ENCODE assay signal across 8 cellular contexts in genomic region chr15:63833246-63833696, GRCh38. TPM values are rescaled to one million over a fixed set of nuclear protein-coding genes. Genes with fewer than 3 reads are reported as not detected.
DNase-seq lines count a peak whose midpoint lies in the region; ATAC-seq and TF ChIP-seq lines count a peak whose summit lies in the region.

No MANE protein-coding gene starts in this region.

- H3K36me3 ChIP-seq in SK-N-MC (ENCODE audit: insufficient read depth, low read length) (no peaks in the 10 kb centered on the region), iPS-15b (ENCODE audit: control insufficient read depth, insufficient read depth, low read length) (peaks cover 2% of the 10 kb centered on the region), smooth muscle cell (ENCODE audit: low read depth) (no peaks in the 10 kb centered on the region)

- peaks cover 6% of the 10 kb centered on the region for H3K27me3 ChIP-seq in iPS-15b (ENCODE audit: control insufficient read depth, insufficient read depth, low read length)
- no peaks in the 10 kb centered on the region for H3K27me3 ChIP-seq in smooth muscle cell (ENCODE audit: low read depth)

- H3K9me3 ChIP-seq in SK-N-MC (ENCODE audit: low read depth, low read length) (no peaks in the 10 kb centered on the region), iPS-15b (ENCODE audit: control insufficient read depth, insufficient read depth, low read length) (no peaks in the 10 kb centered on the region), smooth muscle cell (replicated peaks; ENCODE audit: low read depth) (no peaks in the 10 kb centered on the region)

- in situ Hi-C loops in astrocyte of the cerebellum (cut with HindIII; ENCODE audit: low sequenced_read_pairs) = no loop called here

- H3K4me2 ChIP-seq in smooth muscle cell = peak overlapping the region; percentile 91

- H4K20me1 ChIP-seq in smooth muscle cell (ENCODE audit: low read depth) = peaks cover 48% of the 10 kb centered on the region

- H3K9ac ChIP-seq in SK-N-MC (ENCODE audit: insufficient read length) = peak overlapping the region; percentile 95
- H3K9ac ChIP-seq in iPS-15b (ENCODE audit: low read depth, low read length) = no peak overlapping the region
- H3K9ac ChIP-seq in smooth muscle cell (ENCODE audit: low read depth) = peak overlapping the region; percentile 94

- peaks cover 48% of the 10 kb centered on the region for H3K79me2 ChIP-seq in smooth muscle cell (ENCODE audit: low read depth)

- H3K4me3 ChIP-seq in SK-N-MC (peak overlapping the region; percentile 91), astrocyte of the cerebellum (ENCODE audit: low read depth, low read length) (peak overlapping the region; percentile 86), iPS-15b (ENCODE audit: low read depth, low read length) (peak overlapping the region; percentile 89), smooth muscle cell (peak overlapping the region; percentile 86)

- H3K27ac ChIP-seq in SK-N-MC (no peak overlapping the region), smooth muscle cell (ENCODE audit: low read depth) (peak overlapping the region; percentile 84)

- peak overlapping the region; percentile 99 for H2AFZ ChIP-seq in smooth muscle cell (ENCODE audit: low read depth)

- peak; percentile 29 for ATAC-seq in HG03095 (IDR thresholded peaks at IDR 0.05; ENCODE audit: unreplicated experiment)

- no peaks in the 10 kb centered on the region for H3F3A ChIP-seq in smooth muscle cell (ENCODE audit: low read depth)

- H3K4me1 ChIP-seq in iPS-15b (ENCODE audit: control insufficient read depth, insufficient read depth, low read length) (no peaks in the 10 kb centered on the region), smooth muscle cell (ENCODE audit: low read depth) (peaks cover 15% of the 10 kb centered on the region)

- DNase-seq in NK-92 treated with Interleukin-12 subunit alpha and Interleukin-12 subunit beta, amount 100 ng/mL, for 24 hours (lab: John Stamatoyannopoulos, UW) = peak; percentile 41
- no peak for DNase-seq in NK-92 (lab: John Stamatoyannopoulos, UW; ENCODE audit: unreplicated experiment)
- DNase-seq in SK-N-MC (ENCODE audit: low read depth, low spot score) = no peak
- no peak for DNase-seq in astrocyte of the cerebellum (ENCODE audit: low read depth)
- DNase-seq in smooth muscle cell (lab: John Stamatoyannopoulos, UW; ENCODE audit: unreplicated experiment) = peak; percentile 39
- no peak for DNase-seq in COR-L47 (lab: John Stamatoyannopoulos, UW)

- TF ChIP-seq CTCF in astrocyte of the cerebellum (IDR thresholded peaks at IDR 0.05; ENCODE audit: low read depth, low read length, missing control alignments) (no peak), smooth muscle cell (IDR thresholded peaks at IDR 0.05; ENCODE audit: borderline replicate concordance, insufficient read depth, poor library complexity, severe bottlenecking) (no peak)

- WGBS in smooth muscle cell (ENCODE audit: low lambda C conversion rate) = 2% methylated on average over 30 of the region's 45 CpGs

RNA-seq across cellular contexts. Expression of gene HERC1, which starts 0.5 kb away (rescaled TPM):
- total RNA-seq in smooth muscle cell = 87.3 and 89.0 TPM in 2 replicates
- polyA plus RNA-seq in smooth muscle cell = 14.1 and 24.3 TPM in 2 replicates

Comparison
In these comparisons a context has a peak if more than half of its experiments do, and no peak if none do; other contexts are left out.
1. DNase-seq: peak in NK-92 treated with Interleukin-12 subunit alpha and Interleukin-12 subunit beta, amount 100 ng/mL, for 24 hours (single experiment) and smooth muscle cell (single experiment); none in NK-92 (single experiment), SK-N-MC (single experiment), astrocyte of the cerebellum (single experiment) and COR-L47 (single experiment).
2. Peak in every context shown above with its lines, with median percentiles within 50 percentile points of each other: H3K4me3 ChIP-seq.